In the genomic region with DNA sequence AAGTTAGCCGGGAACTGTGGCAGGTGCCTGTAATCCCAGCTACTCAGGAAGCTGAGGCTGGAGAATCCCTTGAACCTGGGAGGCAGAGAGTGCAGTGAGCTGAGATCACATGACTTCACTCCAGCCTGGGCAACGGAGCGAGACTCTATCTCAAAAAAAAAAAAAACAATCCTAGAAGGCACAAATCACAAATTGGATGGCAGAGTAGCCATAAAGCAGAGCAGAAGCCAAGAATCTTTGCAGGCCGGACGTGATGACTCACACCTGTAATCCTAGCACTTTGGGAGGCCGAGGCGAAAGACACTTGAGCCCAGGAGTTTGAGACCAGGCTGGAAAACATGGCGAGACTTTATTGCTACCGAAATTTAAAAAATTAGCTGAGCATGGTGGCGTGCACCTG, we compare ENCODE assay signal across 18 cellular contexts. TPM values are rescaled to one million over a fixed set of nuclear protein-coding genes. Genes with fewer than 3 reads are reported as not detected.
DNase-seq lines count a peak whose midpoint lies in the region; ATAC-seq, FAIRE-seq and TF ChIP-seq lines count a peak whose summit lies in the region.
"Had no signal": no experiment of that assay in that cellular context is flagged by ENCODE, and none has a peak within 500 bp of the region (broad histone marks: within the 10 kb centered on the region; RNA-seq: fewer than 3 reads in every experiment).

No MANE protein-coding gene starts in this region.

- H4K20me1 ChIP-seq in astrocyte (ENCODE audit: insufficient read depth, low read length): no peaks in the 10 kb centered on the region
- H4K20me1 ChIP-seq: BLaER1 had no signal

- H3K27me3 Mint-ChIP-seq in astrocyte (ENCODE audit: low read depth, unreplicated experiment): peaks cover 9% of the 10 kb centered on the region
- peaks cover 2% of the 10 kb centered on the region for H3K27me3 Mint-ChIP-seq in activated CD8-positive, alpha-beta T cell treated with anti-CD3 and anti-CD28 coated beads, Interleukin-2, amount 10 ng/mL, durations not matched to agents 7 days and 5 days (ENCODE audit: low read depth)

- no peak overlapping the region for H3K27ac Mint-ChIP-seq in astrocyte (ENCODE audit: unreplicated experiment)
- H3K27ac Mint-ChIP-seq in activated CD8-positive, alpha-beta T cell treated with anti-CD3 and anti-CD28 coated beads, Interleukin-2, amount 10 ng/mL, durations not matched to agents 7 days and 5 days: no peak overlapping the region
- H3K27ac Mint-ChIP-seq: activated CD4-positive, alpha-beta T cell treated with anti-CD3 and anti-CD28 coated beads, Interleukin-2, amount 10 ng/mL, durations not matched to agents 24 days and 14 days; natural killer cell treated with Interleukin-12 subunit alpha and Interleukin-12 subunit beta and Interleukin-15 and Interleukin-18, amount 100 ng/mL, for 72 hours had no signal

- no peak overlapping the region for H3K14ac ChIP-seq in mesenchymal stem cell (ENCODE audit: low read length in 2 of 2)

- H3K4me3 ChIP-seq in astrocyte (ENCODE audit: insufficient read depth, low read depth, low read length): no peak overlapping the region
- H3K4me3 ChIP-seq in mesenchymal stem cell (ENCODE audit: insufficient read depth in 1 of 2, low read depth in 1 of 2, low read length in 2 of 2): no peak overlapping the region
- H3K4me3 ChIP-seq: BLaER1, cardiac muscle cell, hepatocyte, stomach had no signal

- DNase-seq in GM03348 (ENCODE audit: low spot score): peak; percentile 24
- DNase-seq in NCI-H226: peak; percentile 60
- DNase-seq in astrocyte (ENCODE audit: low read depth): peak; percentile 25
- DNase-seq in mesenchymal stem cell: peak; percentile 45
- no peak for DNase-seq in OCI-M1 (lab: John Stamatoyannopoulos, UW)
- DNase-seq in activated CD8-positive, alpha-beta T cell treated with anti-CD3 and anti-CD28 coated beads, Interleukin-2, amount 10 ng/mL, durations not matched to agents 7 days and 5 days: no peak
- DNase-seq: activated CD4-positive, alpha-beta T cell treated with anti-CD3 and anti-CD28 coated beads, Interleukin-2, amount 10 ng/mL, durations not matched to agents 24 days and 14 days; NCI-H2081 treated with DMSO at 0.1 percent for 48 hours; right cardiac atrium; stomach; T-helper 2 cell had no signal

- no peaks in the 10 kb centered on the region for H3K9me3 ChIP-seq in astrocyte (ENCODE audit: insufficient read depth, low read depth, low read length)
- no peaks in the 10 kb centered on the region for H3K9me3 ChIP-seq in mesenchymal stem cell (ENCODE audit: control insufficient read depth, low read length)
- H3K9me3 ChIP-seq: BLaER1, stomach had no signal

- no peak overlapping the region for H3K18ac ChIP-seq in mesenchymal stem cell (ENCODE audit: low read depth in 1 of 2, low read length in 2 of 2)

- H3K27me3 ChIP-seq in astrocyte (ENCODE audit: insufficient read depth, low read length): no peaks in the 10 kb centered on the region
- H3K27me3 ChIP-seq in mesenchymal stem cell (ENCODE audit: control insufficient read depth in 1 of 2, insufficient read depth in 1 of 2, low read length in 2 of 2): no peaks in the 10 kb centered on the region
- H3K27me3 ChIP-seq: BLaER1, cardiac muscle cell, hepatocyte had no signal

- no peak overlapping the region for H2BK5ac ChIP-seq in mesenchymal stem cell (ENCODE audit: low read depth, low read length, poor library complexity, severe bottlenecking)

- CTCF ChIA-PET in activated CD8-positive, alpha-beta T cell treated with anti-CD3 and anti-CD28 coated beads, Interleukin-2, amount 10 ng/mL, durations not matched to agents 7 days and 5 days (lab: Charles Lee): interaction anchor here (1.2 kb wide), 1 partner anchor 11 kb away, joined by 3 read pairs; no protein-coding TSS in a partner anchor

- no peak overlapping the region for H2AK5ac ChIP-seq in mesenchymal stem cell (ENCODE audit: low read length, severe bottlenecking)

- FAIRE-seq in astrocyte (lab: Jason Lieb, UNC): no peak
- FAIRE-seq: GM18507 had no signal

- POLR2A ChIA-PET in activated CD8-positive, alpha-beta T cell treated with anti-CD3 and anti-CD28 coated beads, Interleukin-2, amount 10 ng/mL, durations not matched to agents 7 days and 5 days (lab: Charles Lee): no interaction called here

- no peaks in the 10 kb centered on the region for H3K9me3 Mint-ChIP-seq in astrocyte (ENCODE audit: unreplicated experiment)
- H3K9me3 Mint-ChIP-seq in activated CD8-positive, alpha-beta T cell treated with anti-CD3 and anti-CD28 coated beads, Interleukin-2, amount 10 ng/mL, durations not matched to agents 7 days and 5 days (ENCODE audit: insufficient read depth): no peaks in the 10 kb centered on the region
- H3K9me3 Mint-ChIP-seq: activated CD4-positive, alpha-beta T cell treated with anti-CD3 and anti-CD28 coated beads, Interleukin-2, amount 10 ng/mL, durations not matched to agents 24 days and 14 days; natural killer cell treated with Interleukin-12 subunit alpha and Interleukin-12 subunit beta and Interleukin-15 and Interleukin-18, amount 100 ng/mL, for 72 hours had no signal

- no peak overlapping the region for H2BK12ac ChIP-seq in mesenchymal stem cell (ENCODE audit: low read length in 2 of 2)

- TF ChIP-seq CTCF in astrocyte (IDR thresholded peaks at IDR 0.05; ENCODE audit: insufficient read depth, low read depth, low read length): no peak

- ATAC-seq in GM18868 (IDR thresholded peaks at IDR 0.05; ENCODE audit: unreplicated experiment) (no peak), HG02981 (IDR thresholded peaks at IDR 0.05; ENCODE audit: unreplicated experiment) (no peak)
- ATAC-seq in activated CD8-positive, alpha-beta T cell treated with anti-CD3 and anti-CD28 coated beads, Interleukin-2, amount 10 ng/mL, durations not matched to agents 7 days and 5 days: no peak
- ATAC-seq: natural killer cell treated with Interleukin-12 subunit alpha and Interleukin-12 subunit beta and Interleukin-15 and Interleukin-18, amount 100 ng/mL, for 72 hours; right cardiac atrium had no signal

- no peaks in the 10 kb centered on the region for H3K4me1 Mint-ChIP-seq in astrocyte (ENCODE audit: low read depth, unreplicated experiment)
- H3K4me1 Mint-ChIP-seq in activated CD8-positive, alpha-beta T cell treated with anti-CD3 and anti-CD28 coated beads, Interleukin-2, amount 10 ng/mL, durations not matched to agents 7 days and 5 days (ENCODE audit: low read depth): no peaks in the 10 kb centered on the region
- H3K4me1 Mint-ChIP-seq: activated CD4-positive, alpha-beta T cell treated with anti-CD3 and anti-CD28 coated beads, Interleukin-2, amount 10 ng/mL, durations not matched to agents 24 days and 14 days had no signal

- H3K4me2 ChIP-seq in astrocyte (ENCODE audit: low read length) (peak overlapping the region; percentile 22), mesenchymal stem cell (ENCODE audit: low read length, poor library complexity, severe bottlenecking) (no peak overlapping the region)
- H3K4me2 ChIP-seq: BLaER1, hepatocyte had no signal

- peaks cover 3% of the 10 kb centered on the region for H3K4me1 ChIP-seq in astrocyte (ENCODE audit: insufficient read depth, low read length)
- peaks cover 3% of the 10 kb centered on the region for H3K4me1 ChIP-seq in mesenchymal stem cell (ENCODE audit: control insufficient read depth, insufficient read depth, low read depth, low read length)
- H3K4me1 ChIP-seq: stomach had no signal

- H2BK15ac ChIP-seq in mesenchymal stem cell (ENCODE audit: low read depth, poor library complexity, severe bottlenecking): no peak overlapping the region

- H3K4me3 Mint-ChIP-seq in astrocyte (ENCODE audit: unreplicated experiment): no peak overlapping the region
- no peak overlapping the region for H3K4me3 Mint-ChIP-seq in activated CD8-positive, alpha-beta T cell treated with anti-CD3 and anti-CD28 coated beads, Interleukin-2, amount 10 ng/mL, durations not matched to agents 7 days and 5 days
- H3K4me3 Mint-ChIP-seq: activated CD4-positive, alpha-beta T cell treated with anti-CD3 and anti-CD28 coated beads, Interleukin-2, amount 10 ng/mL, durations not matched to agents 24 days and 14 days; natural killer cell treated with Interleukin-12 subunit alpha and Interleukin-12 subunit beta and Interleukin-15 and Interleukin-18, amount 100 ng/mL, for 72 hours had no signal

- no peak overlapping the region for H4K8ac ChIP-seq in mesenchymal stem cell (ENCODE audit: low read length)

- H2AFZ ChIP-seq in astrocyte (ENCODE audit: low read depth, low read length) (no peak overlapping the region), mesenchymal stem cell (ENCODE audit: low read depth, low read length) (no peak overlapping the region)
- H2AFZ ChIP-seq: hepatocyte had no signal

- H2BK120ac ChIP-seq in mesenchymal stem cell (ENCODE audit: low read depth, low read length): no peak overlapping the region

- H4K91ac ChIP-seq in mesenchymal stem cell (ENCODE audit: low read length): no peak overlapping the region

- H3K36me3 ChIP-seq in astrocyte (ENCODE audit: insufficient read depth, low read length) (no peaks in the 10 kb centered on the region), mesenchymal stem cell (ENCODE audit: control insufficient read depth in 1 of 2, insufficient read depth in 2 of 2, low read depth in 1 of 2, low read length in 2 of 2) (no peaks in the 10 kb centered on the region)
- H3K36me3 ChIP-seq: BLaER1, cardiac muscle cell, stomach had no signal

- H3K79me1 ChIP-seq in mesenchymal stem cell (replicated peaks; ENCODE audit: low read length, poor library complexity, severe bottlenecking): no peaks in the 10 kb centered on the region

- H3K9ac ChIP-seq in astrocyte (ENCODE audit: low read length) (no peak overlapping the region), mesenchymal stem cell (ENCODE audit: low read length) (no peak overlapping the region)
- H3K9ac ChIP-seq: BLaER1 had no signal

- no peak overlapping the region for H3K23ac ChIP-seq in mesenchymal stem cell (ENCODE audit: low read length in 2 of 2)

- H3K79me2 ChIP-seq in astrocyte (ENCODE audit: insufficient read depth, low read length): no peaks in the 10 kb centered on the region
- H3K79me2 ChIP-seq: hepatocyte had no signal

- peaks cover 2% of the 10 kb centered on the region for H3K36me3 Mint-ChIP-seq in astrocyte (ENCODE audit: low read depth, unreplicated experiment)
- no peaks in the 10 kb centered on the region for H3K36me3 Mint-ChIP-seq in activated CD8-positive, alpha-beta T cell treated with anti-CD3 and anti-CD28 coated beads, Interleukin-2, amount 10 ng/mL, durations not matched to agents 7 days and 5 days (ENCODE audit: low read depth)
- H3K36me3 Mint-ChIP-seq: natural killer cell treated with Interleukin-12 subunit alpha and Interleukin-12 subunit beta and Interleukin-15 and Interleukin-18, amount 100 ng/mL, for 72 hours had no signal

- H3K27ac ChIP-seq in astrocyte (ENCODE audit: low read depth, low read length): no peak overlapping the region
- H3K27ac ChIP-seq in mesenchymal stem cell (ENCODE audit: low read length, poor library complexity, severe bottlenecking): no peak overlapping the region
- H3K27ac ChIP-seq: BLaER1, cardiac muscle cell, hepatocyte, stomach had no signal

- no peak overlapping the region for H3K4ac ChIP-seq in mesenchymal stem cell (ENCODE audit: low read depth in 1 of 2, low read length in 2 of 2)

- 55% methylated on average over 10 of the region's 10 CpGs for WGBS in mesenchymal stem cell

RNA-seq across cellular contexts. Expression of gene FUBP3, which starts 9.2 kb away (rescaled TPM):
- 57.6 and 64.6 TPM in 2 replicates for total RNA-seq in astrocyte
- polyA plus RNA-seq in mesenchymal stem cell (2013, experiment 1 of 2): 38.9 TPM
- 38.0 TPM for polyA plus RNA-seq in mesenchymal stem cell (2013, experiment 2 of 2)
- total RNA-seq in activated CD8-positive, alpha-beta T cell treated with anti-CD3 and anti-CD28 coated beads, Interleukin-2, amount 10 ng/mL, durations not matched to agents 7 days and 5 days: 10 to 100 TPM; 36.4 to 40.8 TPM

Comparison
In these comparisons a context has a peak if more than half of its experiments do, and no peak if none do; other contexts are left out.
1. DNase-seq: peak in GM03348 (single experiment), NCI-H226 (single experiment), astrocyte (single experiment) and mesenchymal stem cell (single experiment); none in OCI-M1 (single experiment) and activated CD8-positive, alpha-beta T cell treated with anti-CD3 and anti-CD28 coated beads, Interleukin-2, amount 10 ng/mL, durations not matched to agents 7 days and 5 days (single experiment).